Comparison of ENCODE assay signal across 25 cellular contexts in genomic region chr5:11390369-11390768, GRCh38.
A peak's percentile ranks its signal among the peaks of the same experiment; 100 is the strongest.
DNase-seq lines count a peak whose midpoint lies in the region; ATAC-seq, FAIRE-seq and TF ChIP-seq lines count a peak whose summit lies in the region.
"Had no signal": no experiment of that assay in that cellular context is flagged by ENCODE, and none has a peak within 500 bp of the region (broad histone marks: within the 10 kb centered on the region; RNA-seq: fewer than 3 reads in every experiment).

No MANE protein-coding gene starts in this region.

- H3K9me3 ChIP-seq in mammary epithelial cell (replicated peaks; ENCODE audit: insufficient read depth, low read length) (no peaks in the 10 kb centered on the region), astrocyte (ENCODE audit: insufficient read depth, low read depth, low read length) (no peaks in the 10 kb centered on the region), right lobe of liver (no peaks in the 10 kb centered on the region)
- H3K9me3 ChIP-seq: BLaER1, body of pancreas had no signal

- POLR2A ChIA-PET in MCF 10A (lab: Yijun Ruan, JAX) = no interaction called here

- H3K4me3 ChIP-seq in mammary epithelial cell (replicated peaks in 1 of 3; ENCODE audit: insufficient read depth in 1 of 3, low read depth in 2 of 3, low read length in 3 of 3) = no peak overlapping the region
- H3K4me3 ChIP-seq in astrocyte (ENCODE audit: insufficient read depth, low read depth, low read length) = no peak overlapping the region
- H3K4me3 ChIP-seq in right lobe of liver = no peak overlapping the region
- H3K4me3 ChIP-seq: BLaER1, body of pancreas, SK-N-MC had no signal

- no peak overlapping the region for H3K4me2 ChIP-seq in mammary epithelial cell (ENCODE audit: insufficient read depth, low read depth, low read length)
- peak overlapping the region; percentile 74 for H3K4me2 ChIP-seq in astrocyte (ENCODE audit: low read length)
- H3K4me2 ChIP-seq: BLaER1 had no signal

- WGBS in mammary epithelial cell (ENCODE audit: low coverage, missing lambda C conversion rate) = 64% methylated on average over 4 of the region's 4 CpGs
- 84% methylated on average over 2 of the region's 4 CpGs for WGBS in right lobe of liver (ENCODE audit: insufficient coverage, low coverage, low lambda C conversion rate, missing lambda C conversion rate)

- dilution Hi-C loops in mammary epithelial cell (cut with HindIII; ENCODE audit: low sequenced_read_pairs) = no loop called here

- CTCF ChIA-PET in MCF 10A (lab: Yijun Ruan, JAX) (no interaction called here), mammary epithelial cell (lab: Charles Lee; ENCODE audit: low non-redundant PET) (no interaction called here)

- H4K20me1 ChIP-seq in mammary epithelial cell (ENCODE audit: insufficient read depth, low read length) (no peaks in the 10 kb centered on the region), astrocyte (ENCODE audit: insufficient read depth, low read length) (no peaks in the 10 kb centered on the region)
- H4K20me1 ChIP-seq: BLaER1 had no signal

- H2AFZ ChIP-seq in mammary epithelial cell (ENCODE audit: low read depth, low read length) (no peak overlapping the region), astrocyte (ENCODE audit: low read depth, low read length) (no peak overlapping the region)

- no peaks in the 10 kb centered on the region for H3K79me2 ChIP-seq in mammary epithelial cell (ENCODE audit: insufficient read depth, low read length)
- H3K79me2 ChIP-seq in astrocyte (ENCODE audit: insufficient read depth, low read length) = no peaks in the 10 kb centered on the region

- H3K36me3 Mint-ChIP-seq in MCF 10A (ENCODE audit: insufficient read depth, unreplicated experiment) (no peaks in the 10 kb centered on the region), astrocyte (ENCODE audit: low read depth, unreplicated experiment) (no peaks in the 10 kb centered on the region)
- H3K36me3 Mint-ChIP-seq: activated naive CD4-positive, alpha-beta T cell treated with anti-CD3 and anti-CD28 coated beads, Interleukin-2, amount 10 ng/mL, durations not matched to agents 7 days and 5 days had no signal

- H3K4me3 Mint-ChIP-seq in MCF 10A (ENCODE audit: unreplicated experiment) (no peak overlapping the region), astrocyte (ENCODE audit: unreplicated experiment) (no peak overlapping the region)
- H3K4me3 Mint-ChIP-seq: activated naive CD4-positive, alpha-beta T cell treated with anti-CD3 and anti-CD28 coated beads, Interleukin-2, amount 10 ng/mL, durations not matched to agents 7 days and 5 days; immature natural killer cell had no signal

- H3K27ac Mint-ChIP-seq in MCF 10A (ENCODE audit: low read depth, unreplicated experiment) (no peak overlapping the region), astrocyte (ENCODE audit: unreplicated experiment) (no peak overlapping the region)
- H3K27ac Mint-ChIP-seq: activated naive CD4-positive, alpha-beta T cell treated with anti-CD3 and anti-CD28 coated beads, Interleukin-2, amount 10 ng/mL, durations not matched to agents 7 days and 5 days; immature natural killer cell had no signal

- H3K4me1 ChIP-seq in mammary epithelial cell (ENCODE audit: insufficient read depth, low read length) (no peaks in the 10 kb centered on the region), astrocyte (ENCODE audit: insufficient read depth, low read length) (peaks cover 10% of the 10 kb centered on the region), right lobe of liver (no peaks in the 10 kb centered on the region)
- H3K4me1 ChIP-seq: BLaER1, body of pancreas had no signal

- H3K4me1 Mint-ChIP-seq in MCF 10A (ENCODE audit: insufficient read depth, unreplicated experiment) (no peaks in the 10 kb centered on the region), astrocyte (ENCODE audit: low read depth, unreplicated experiment) (peaks cover 5% of the 10 kb centered on the region)

- TF ChIP-seq CTCF in MCF 10A (IDR thresholded peaks at IDR 0.05; ENCODE audit: unreplicated experiment) (no peak), mammary epithelial cell (conservative IDR thresholded peaks at IDR 0.05 in 1 of 2, IDR thresholded peaks at IDR 0.05 in 1 of 2; ENCODE audit: extremely low read depth in 1 of 2, insufficient read depth in 1 of 2, low read depth in 1 of 2, low read length in 2 of 2) (no peak), astrocyte (IDR thresholded peaks at IDR 0.05; ENCODE audit: insufficient read depth, low read depth, low read length) (no peak), right lobe of liver (IDR thresholded peaks at IDR 0.05) (no peak)

- ATAC-seq in right lobe of liver = no peak
- ATAC-seq: body of pancreas, left ventricle myocardium superior, Panc1 had no signal

- H3K27me3 ChIP-seq in mammary epithelial cell (ENCODE audit: insufficient read depth, low read length) (peaks cover 5% of the 10 kb centered on the region), astrocyte (ENCODE audit: insufficient read depth, low read length) (peaks cover 5% of the 10 kb centered on the region), right lobe of liver (no peaks in the 10 kb centered on the region)
- H3K27me3 ChIP-seq: BLaER1, body of pancreas had no signal

- no peak overlapping the region for H3K9ac ChIP-seq in mammary epithelial cell (ENCODE audit: insufficient read depth, low read length)
- peak overlapping the region; percentile 27 for H3K9ac ChIP-seq in astrocyte (ENCODE audit: low read length)
- H3K9ac ChIP-seq: BLaER1 had no signal

- BruUV-seq in MCF 10A (replicated peaks; lab: Mats Ljungman, UMichigan) (no TSS peak), mammary epithelial cell (replicated peaks; lab: Mats Ljungman, UMichigan) (no TSS peak)

- intact Hi-C loops in MCF 10A (cut with micrococcal nuclease) = no loop called here
- intact Hi-C loops in mammary epithelial cell (cut with micrococcal nuclease) = no loop called here
- intact Hi-C loops in right lobe of liver (cut with DNase I) = no loop called here

- no peak for TF ChIP-seq POLR2A in right lobe of liver (IDR thresholded peaks at IDR 0.05)

- DNase-seq in MCF 10A (ENCODE audit: unreplicated experiment) = peak; percentile 14
- DNase-seq in mammary epithelial cell = no peak
- DNase-seq in astrocyte (ENCODE audit: low read depth) = peak; percentile 67
- DNase-seq in kidney glomerular epithelial cell (lab: John Stamatoyannopoulos, UW) = peak; percentile 10
- DNase-seq in urothelium cell line (ENCODE audit: low spot score) = peak; percentile 20
- DNase-seq in NCI-H146 (lab: John Stamatoyannopoulos, UW) = no peak
- no peak for DNase-seq in GM19240 (ENCODE audit: insufficient read length, low spot score)
- DNase-seq in right lobe of liver = no peak
- DNase-seq: activated CD4-positive, CD25-positive, alpha-beta regulatory T cell treated with anti-CD3 and anti-CD28 coated beads, Interleukin-2, amount 50 U/mL, for 72 hours; activated naive CD4-positive, alpha-beta T cell treated with anti-CD3 and anti-CD28 coated beads, Interleukin-2, amount 10 ng/mL, durations not matched to agents 7 days and 5 days; activated T-cell treated with anti-CD3 and anti-CD28 coated beads, Interleukin-2, amount 50 U/mL, for 48 hours; body of pancreas; immature natural killer cell; IMR-90; left ventricle myocardium superior; NCI-H187; NCI-H345; retina; stimulated activated CD4-positive, alpha-beta T cell treated with anti-CD3 and anti-CD28 coated beads, Interleukin-15, amount 100 ng/mL, for 24 hours; T-helper 9 cell had no signal

- FAIRE-seq in astrocyte (lab: Jason Lieb, UNC) (no peak), urothelium cell line (lab: Jason Lieb, UNC) (no peak)
- FAIRE-seq: A204.1, GM18507 had no signal

- H3K27me3 Mint-ChIP-seq in MCF 10A (ENCODE audit: insufficient read depth, unreplicated experiment) = peaks cover 34% of the 10 kb centered on the region
- peaks cover 17% of the 10 kb centered on the region for H3K27me3 Mint-ChIP-seq in astrocyte (ENCODE audit: low read depth, unreplicated experiment)

- no peak overlapping the region for H3K27ac ChIP-seq in mammary epithelial cell (ENCODE audit: insufficient read depth, low read depth, low read length)
- H3K27ac ChIP-seq in astrocyte (ENCODE audit: low read depth, low read length) = peak overlapping the region; percentile 66
- no peak overlapping the region for H3K27ac ChIP-seq in right lobe of liver
- H3K27ac ChIP-seq: BLaER1, body of pancreas, SK-N-MC had no signal

- in situ Hi-C loops in mammary epithelial cell (cut with MboI; ENCODE audit: low sequenced_read_pairs in 2 of 2) = no loop called here

- H3K9me3 Mint-ChIP-seq in MCF 10A (ENCODE audit: unreplicated experiment) (no peaks in the 10 kb centered on the region), astrocyte (ENCODE audit: unreplicated experiment) (no peaks in the 10 kb centered on the region)
- H3K9me3 Mint-ChIP-seq: activated naive CD4-positive, alpha-beta T cell treated with anti-CD3 and anti-CD28 coated beads, Interleukin-2, amount 10 ng/mL, durations not matched to agents 7 days and 5 days; immature natural killer cell had no signal

- H3K36me3 ChIP-seq in mammary epithelial cell (ENCODE audit: insufficient read depth, low read length) (no peaks in the 10 kb centered on the region), astrocyte (ENCODE audit: insufficient read depth, low read length) (no peaks in the 10 kb centered on the region), right lobe of liver (no peaks in the 10 kb centered on the region)
- H3K36me3 ChIP-seq: BLaER1 had no signal

Comparison
In these comparisons a context has a peak if more than half of its experiments do, and no peak if none do; other contexts are left out.
1. DNase-seq: peak in MCF 10A (single experiment), astrocyte (single experiment), kidney glomerular epithelial cell (single experiment) and urothelium cell line (single experiment); none in mammary epithelial cell (single experiment), NCI-H146 (single experiment), GM19240 (single experiment) and right lobe of liver (0 of 3).